Comparison of ENCODE assay signal across 33 cellular contexts in the genomic region with DNA sequence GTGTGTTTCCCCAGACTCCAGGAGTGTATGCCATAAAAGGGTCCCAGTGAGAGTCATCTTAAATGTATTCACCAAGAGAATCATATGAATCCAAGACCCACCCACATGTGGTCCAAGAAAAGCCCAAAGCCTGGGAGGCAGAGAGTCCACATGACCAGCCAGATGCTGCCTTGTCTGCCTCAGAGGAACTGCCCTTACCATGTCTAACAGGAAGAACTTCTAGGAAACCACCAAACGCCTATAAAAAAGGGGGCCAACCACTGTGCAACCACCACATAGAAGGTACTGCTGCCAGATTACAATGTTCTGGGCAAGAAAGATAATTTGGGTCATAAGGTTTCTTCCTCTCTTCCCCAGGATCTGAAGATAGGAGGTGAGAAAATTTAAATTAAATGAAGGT.
"Had no signal": no experiment of that assay in that cellular context is flagged by ENCODE, and none has a peak within 500 bp of the region (broad histone marks: within the 10 kb centered on the region; RNA-seq: fewer than 3 reads in every experiment).

No MANE protein-coding gene starts in this region.

- H3K27ac ChIP-seq: breast epithelium, epithelial cell of prostate, esophagus squamous epithelium, hepatocyte, parathyroid adenoma, psoas muscle, sigmoid colon, stomach, thyroid gland, upper lobe of left lung, vagina, WERI-Rb-1 had no signal

- ATAC-seq: activated CD4-positive, CD25-positive, alpha-beta regulatory T cell treated with anti-CD3 and anti-CD28 coated beads, Interleukin-2, amount 50 U/mL, for 24 hours; activated naive CD8-positive, alpha-beta T cell treated with anti-CD3 and anti-CD28 coated beads, Interleukin-2, amount 50 U/mL, for 24 hours; left cardiac atrium; left ventricle myocardium superior; naive thymus-derived CD4-positive, alpha-beta T cell; psoas muscle; stimulated activated naive B cell treated with anti-CD40 and anti-IgM and Interleukin-4, amounts not matched to agents 10 μg/mL and 1 μg/mL and 100 μg/mL, for 72 hours had no signal

- H3K36me3 ChIP-seq: breast epithelium, esophagus squamous epithelium, sigmoid colon, stomach, thyroid gland, upper lobe of left lung, vagina, WERI-Rb-1 had no signal

- H3K9me3 Mint-ChIP-seq: activated CD4-positive, alpha-beta T cell treated with anti-CD3 and anti-CD28 coated beads, Interleukin-2, amount 10 ng/mL, durations not matched to agents 7 days and 5 days; activated naive CD8-positive, alpha-beta T cell treated with anti-CD3 and anti-CD28 coated beads, Interleukin-2, amount 50 U/mL, for 24 hours; activated T-helper 1 cell treated with anti-CD3 and anti-CD28 coated beads, Interleukin-12 subunit alpha, Interleukin-12 subunit beta, Interleukin-2, Interleukin-4 antibody, amounts not matched to agents 30 ng/mL and 10 ng/mL and 1 ng/mL, durations not matched to agents 14 hours and 24 hours and 36 hours; central memory CD8-positive, alpha-beta T cell; dendritic cell treated with granulocyte-macrophage colony-stimulating factor and Interleukin-4, amounts not matched to agents 40 ng/mL and 50 ng/mL, for 4 days; naive thymus-derived CD4-positive, alpha-beta T cell; neural crest cell; stimulated activated naive B cell treated with anti-CD40 and anti-IgM and Interleukin-4, amounts not matched to agents 10 μg/mL and 1 μg/mL and 100 μg/mL, for 72 hours had no signal

- H3K4me3 ChIP-seq: breast epithelium, esophagus squamous epithelium, hepatocyte, psoas muscle, sigmoid colon, smooth muscle cell, stomach, thyroid gland, upper lobe of left lung, vagina had no signal

- H3K9me3 ChIP-seq: breast epithelium, esophagus squamous epithelium, psoas muscle, sigmoid colon, stomach, thyroid gland, upper lobe of left lung, vagina had no signal

- H3K9ac ChIP-seq: parathyroid adenoma had no signal

- H3K4me1 ChIP-seq: breast epithelium, esophagus squamous epithelium, parathyroid adenoma, psoas muscle, stomach, thyroid gland, upper lobe of left lung, vagina had no signal

- H3K27me3 ChIP-seq: breast epithelium, esophagus squamous epithelium, hepatocyte, sigmoid colon, thyroid gland, upper lobe of left lung, vagina had no signal

- H3K4me2 ChIP-seq: hepatocyte, smooth muscle cell had no signal

- H2AFZ ChIP-seq: hepatocyte, parathyroid adenoma had no signal

- DNase-seq: activated CD4-positive, alpha-beta T cell treated with anti-CD3 and anti-CD28 coated beads, Interleukin-2, amount 10 ng/mL, durations not matched to agents 7 days and 5 days; activated CD8-positive, alpha-beta memory T cell treated with anti-CD3 and anti-CD28 coated beads, Interleukin-2, amount 50 U/mL, for 4 hours; activated gamma-delta T cell; activated naive CD4-positive, alpha-beta T cell treated with anti-CD3 and anti-CD28 coated beads, Interleukin-2, amount 50 U/mL, for 16 hours; activated naive CD8-positive, alpha-beta T cell treated with anti-CD3 and anti-CD28 coated beads, Interleukin-2, amount 50 U/mL, for 24 hours; activated T-cell treated with anti-CD3 and anti-CD28 coated beads, Interleukin-2, amount 50 U/mL, for 1 hour; effector CD4-positive, alpha-beta T cell; esophagus squamous epithelium; glutamatergic neuron; islet precursor cell; left cardiac atrium; left ventricle myocardium superior; naive thymus-derived CD4-positive, alpha-beta T cell; occipital lobe; psoas muscle; sigmoid colon; stimulated activated CD4-positive, alpha-beta T cell treated with anti-CD3 and anti-CD28 coated beads, Interleukin-1b, Interleukin-23, amount 100 ng/mL, for 48 hours; stimulated activated naive B cell treated with anti-CD40 and anti-IgM and Interleukin-4, amounts not matched to agents 10 μg/mL and 1 μg/mL and 100 μg/mL, for 72 hours; stomach; thyroid gland; upper lobe of left lung; WERI-Rb-1 had no signal

- H3K4me1 Mint-ChIP-seq: activated naive CD8-positive, alpha-beta T cell treated with anti-CD3 and anti-CD28 coated beads, Interleukin-2, amount 50 U/mL, for 24 hours; central memory CD8-positive, alpha-beta T cell; neural crest cell; stimulated activated naive B cell treated with anti-CD40 and anti-IgM and Interleukin-4, amounts not matched to agents 10 μg/mL and 1 μg/mL and 100 μg/mL, for 72 hours had no signal

- H3K36me3 Mint-ChIP-seq: naive thymus-derived CD4-positive, alpha-beta T cell; stimulated activated naive B cell treated with anti-CD40 and anti-IgM and Interleukin-4, amounts not matched to agents 10 μg/mL and 1 μg/mL and 100 μg/mL, for 72 hours had no signal

- H3K4me3 Mint-ChIP-seq: activated CD4-positive, alpha-beta T cell treated with anti-CD3 and anti-CD28 coated beads, Interleukin-2, amount 10 ng/mL, durations not matched to agents 7 days and 5 days; activated naive CD8-positive, alpha-beta T cell treated with anti-CD3 and anti-CD28 coated beads, Interleukin-2, amount 50 U/mL, for 24 hours; activated T-helper 1 cell treated with anti-CD3 and anti-CD28 coated beads, Interleukin-12 subunit alpha, Interleukin-12 subunit beta, Interleukin-2, Interleukin-4 antibody, amounts not matched to agents 30 ng/mL and 10 ng/mL and 1 ng/mL, durations not matched to agents 14 hours and 24 hours and 36 hours; central memory CD8-positive, alpha-beta T cell; dendritic cell treated with granulocyte-macrophage colony-stimulating factor and Interleukin-4, amounts not matched to agents 40 ng/mL and 50 ng/mL, for 4 days; naive thymus-derived CD4-positive, alpha-beta T cell; neural crest cell; stimulated activated naive B cell treated with anti-CD40 and anti-IgM and Interleukin-4, amounts not matched to agents 10 μg/mL and 1 μg/mL and 100 μg/mL, for 72 hours had no signal

- H3K27ac Mint-ChIP-seq: activated CD4-positive, alpha-beta T cell treated with anti-CD3 and anti-CD28 coated beads, Interleukin-2, amount 10 ng/mL, durations not matched to agents 7 days and 5 days; activated naive CD8-positive, alpha-beta T cell treated with anti-CD3 and anti-CD28 coated beads, Interleukin-2, amount 50 U/mL, for 24 hours; activated T-helper 1 cell treated with anti-CD3 and anti-CD28 coated beads, Interleukin-12 subunit alpha, Interleukin-12 subunit beta, Interleukin-2, Interleukin-4 antibody, amounts not matched to agents 30 ng/mL and 10 ng/mL and 1 ng/mL, durations not matched to agents 14 hours and 24 hours and 36 hours; dendritic cell treated with granulocyte-macrophage colony-stimulating factor and Interleukin-4, amounts not matched to agents 40 ng/mL and 50 ng/mL, for 4 days; naive thymus-derived CD4-positive, alpha-beta T cell; stimulated activated naive B cell treated with anti-CD40 and anti-IgM and Interleukin-4, amounts not matched to agents 10 μg/mL and 1 μg/mL and 100 μg/mL, for 72 hours had no signal

- H3K79me2 ChIP-seq: hepatocyte, parathyroid adenoma had no signal
